Comparison of ENCODE assay signal across 8 cellular contexts in the genomic region with DNA sequence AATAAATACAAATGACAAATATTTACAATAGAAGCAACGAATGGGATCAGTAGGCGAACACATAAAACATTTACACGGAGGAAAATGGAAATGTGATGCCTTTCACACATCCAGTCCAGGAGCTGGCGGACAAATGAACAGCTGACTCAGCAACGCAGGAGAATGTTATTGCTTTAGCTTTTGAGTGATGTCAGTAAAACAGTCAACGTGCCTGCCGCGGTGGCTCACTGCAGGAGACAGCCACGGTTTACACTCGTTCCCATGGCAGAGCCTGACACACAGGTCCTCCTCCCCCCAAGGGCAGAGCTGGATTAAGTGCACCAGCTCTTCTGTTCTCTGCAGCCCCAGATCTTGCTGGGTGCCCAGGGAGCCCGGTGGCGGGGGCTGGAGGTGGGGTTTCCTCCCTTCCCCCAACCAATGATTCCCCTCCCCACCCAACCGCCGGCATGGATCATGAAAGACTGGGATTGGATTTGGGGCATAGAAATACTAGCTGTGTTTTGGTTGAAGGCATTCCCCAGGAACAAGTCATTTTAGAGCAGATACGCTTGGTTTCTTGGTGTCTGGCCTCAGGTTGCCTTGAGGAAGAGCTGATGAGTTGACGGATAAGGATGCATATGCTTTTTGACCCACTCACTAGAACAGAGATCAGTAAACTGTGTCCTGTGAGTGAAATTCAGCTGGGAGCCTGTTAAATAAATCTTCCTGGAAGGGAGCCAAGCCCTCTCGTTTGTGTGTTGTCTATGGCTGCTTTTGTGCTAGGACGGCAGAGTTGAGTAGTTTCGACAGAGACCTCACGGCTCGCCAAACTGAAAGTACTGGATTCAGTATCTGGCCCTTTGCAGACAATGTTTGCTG. TPM values are rescaled to one million over a fixed set of nuclear protein-coding genes. Genes with fewer than 3 reads are reported as not detected.
A peak's percentile ranks its signal among the peaks of the same experiment; 100 is the strongest.
DNase-seq lines count a peak whose midpoint lies in the region; ATAC-seq and TF ChIP-seq lines count a peak whose summit lies in the region.

No MANE protein-coding gene starts in this region.

- peak overlapping the region; percentile 18 to 52 for H3K27ac ChIP-seq in coronary artery
- H3K27ac ChIP-seq in effector memory CD4-positive, alpha-beta T cell (ENCODE audit: insufficient read depth, low read length, poor library complexity, severe bottlenecking), result no peak overlapping the region

- H3K36me3 Mint-ChIP-seq in mesothelial cell of epicardium, result peaks cover 16% of the 10 kb centered on the region

- H3K27me3 Mint-ChIP-seq in mesothelial cell of epicardium (ENCODE audit: low read depth), result no peaks in the 10 kb centered on the region

- H3K36me3 ChIP-seq in effector memory CD4-positive, alpha-beta T cell (ENCODE audit: control insufficient read depth, insufficient read depth, low read length), result no peaks in the 10 kb centered on the region

- H3K9me3 Mint-ChIP-seq in mesothelial cell of epicardium, result no peaks in the 10 kb centered on the region

- no peaks in the 10 kb centered on the region for H3K9me3 ChIP-seq in effector memory CD4-positive, alpha-beta T cell (ENCODE audit: control insufficient read depth, low read length)

- ATAC-seq in HG03135 (IDR thresholded peaks at IDR 0.05; ENCODE audit: unreplicated experiment) (no peak), GM18519 (IDR thresholded peaks at IDR 0.05; ENCODE audit: low FRiP score, unreplicated experiment) (no peak), HG03520 (IDR thresholded peaks at IDR 0.05; ENCODE audit: unreplicated experiment) (no peak)

- H3K4me3 ChIP-seq in AG09309 (ENCODE audit: control insufficient read depth, low read depth, low read length) (no peak overlapping the region), coronary artery (peak overlapping the region; percentile 46)
- no peak overlapping the region for H3K4me3 ChIP-seq in effector memory CD4-positive, alpha-beta T cell (ENCODE audit: insufficient read depth, low read depth, low read length, poor library complexity, severe bottlenecking)

- no peaks in the 10 kb centered on the region for H3K4me1 ChIP-seq in effector memory CD4-positive, alpha-beta T cell (ENCODE audit: control insufficient read depth, insufficient read depth, low read length, poor library complexity, severe bottlenecking)

- H3K4me3 Mint-ChIP-seq in mesothelial cell of epicardium, result peak overlapping the region; percentile 15

- H3K27ac Mint-ChIP-seq in mesothelial cell of epicardium, result peak overlapping the region; percentile 98

- no peak for TF ChIP-seq CTCF in AG09309 (IDR thresholded peaks at IDR 0.05; ENCODE audit: control insufficient read depth, insufficient read depth, low read depth, low read length, missing control alignments)
- no peak for TF ChIP-seq CTCF in coronary artery (IDR thresholded peaks at IDR 0.05)
- TF ChIP-seq CTCF in mesothelial cell of epicardium (IDR thresholded peaks at IDR 0.05; ENCODE audit: unreplicated experiment), result no peak

- peaks cover 85% of the 10 kb centered on the region for H3K4me1 Mint-ChIP-seq in mesothelial cell of epicardium

- no peaks in the 10 kb centered on the region for H3K27me3 ChIP-seq in effector memory CD4-positive, alpha-beta T cell (replicated peaks; ENCODE audit: control insufficient read depth, insufficient read depth, low read length, poor library complexity, severe bottlenecking)

- DNase-seq in AG09309 (ENCODE audit: low read depth), result peak; percentile 49
- peak; percentile 54 for DNase-seq in NCI-H1105 (lab: John Stamatoyannopoulos, UW)
- DNase-seq in coronary artery (ENCODE audit: low spot score), result no peak
- DNase-seq in mesothelial cell of epicardium (ENCODE audit: low spot score in 2 of 2, unreplicated experiment in 2 of 2), result no peak
- no peak for DNase-seq in effector memory CD4-positive, alpha-beta T cell

RNA-seq across cellular contexts. Expression of a gene that starts 12.5 kb away (rescaled TPM):
- total RNA-seq in mesothelial cell of epicardium, result 24.8 to 26.9 TPM (median 26.0 TPM) in 3 replicates

Comparison
In these comparisons a context has a peak if more than half of its experiments do, and no peak if none do; other contexts are left out.
1. DNase-seq: peak in AG09309 (single experiment) and NCI-H1105 (single experiment); none in coronary artery (single experiment), mesothelial cell of epicardium (0 of 2) and effector memory CD4-positive, alpha-beta T cell (0 of 3).